ENCODE assay signal across 1 cellular context in genomic region chr1:214934035-214934434, GRCh38.
TF ChIP-seq lines count a peak whose summit lies in the region.

No MANE protein-coding gene starts in this region.

TF ChIP-seq in SK-N-SH treated with all-trans-retinoic acid at 6 μM for 48 hours, 23 proteins besides CTCF, POLR2A, EP300 and RAD21 (continued from another document):
- no peak for TF ChIP-seq ZFP30 (CRISPR knock-in tag; IDR thresholded peaks at IDR 0.05)
- TF ChIP-seq SNAI2 (CRISPR knock-in tag; IDR thresholded peaks at IDR 0.05): no peak
- TF ChIP-seq TOX (CRISPR knock-in tag; IDR thresholded peaks at IDR 0.05; ENCODE audit: borderline replicate concordance): no peak
